ENCODE assay signal across 17 cellular contexts in genomic region chr22:43550024-43550620, GRCh38.
"Had no signal": no experiment of that assay in that cellular context is flagged by ENCODE, and none has a peak within 500 bp of the region (broad histone marks: within the 10 kb centered on the region; RNA-seq: fewer than 3 reads in every experiment).

No MANE protein-coding gene starts in this region.

- H3K4me1 Mint-ChIP-seq: activated CD4-positive, alpha-beta T cell treated with anti-CD3 and anti-CD28 coated beads for 36 hours; activated naive CD4-positive, alpha-beta T cell treated with anti-CD3 and anti-CD28 coated beads, Interleukin-2, amount 10 ng/mL, durations not matched to agents 7 days and 5 days; memory B cell; naive thymus-derived CD4-positive, alpha-beta T cell; stimulated activated memory B cell treated with anti-CD40 and anti-IgM and Interleukin-4, amounts not matched to agents 10 μg/mL and 1 μg/mL and 100 μg/mL, for 72 hours had no signal

- H3K4me1 ChIP-seq: gastroesophageal sphincter, heart left ventricle, pancreas, spleen, upper lobe of right lung had no signal

- H3K4me3 Mint-ChIP-seq: activated CD4-positive, alpha-beta T cell treated with anti-CD3 and anti-CD28 coated beads for 36 hours; activated naive CD4-positive, alpha-beta T cell treated with anti-CD3 and anti-CD28 coated beads, Interleukin-2, amount 10 ng/mL, durations not matched to agents 7 days and 5 days; activated T-cell treated with anti-CD3 and anti-CD28 coated beads, Interleukin-2, amount 50 U/mL, for 24 hours; memory B cell; naive thymus-derived CD4-positive, alpha-beta T cell; stimulated activated memory B cell treated with anti-CD40 and anti-IgM and Interleukin-4, amounts not matched to agents 10 μg/mL and 1 μg/mL and 100 μg/mL, for 72 hours had no signal

- H3K36me3 ChIP-seq: gastroesophageal sphincter, heart left ventricle, pancreas, spleen, upper lobe of right lung had no signal

- H3K27ac ChIP-seq: gastroesophageal sphincter, heart left ventricle, pancreas, spleen, upper lobe of right lung had no signal

- H3K36me3 Mint-ChIP-seq: activated naive CD4-positive, alpha-beta T cell treated with anti-CD3 and anti-CD28 coated beads, Interleukin-2, amount 10 ng/mL, durations not matched to agents 7 days and 5 days; memory B cell; naive thymus-derived CD4-positive, alpha-beta T cell; stimulated activated memory B cell treated with anti-CD40 and anti-IgM and Interleukin-4, amounts not matched to agents 10 μg/mL and 1 μg/mL and 100 μg/mL, for 72 hours had no signal

- H3K27me3 Mint-ChIP-seq: activated naive CD4-positive, alpha-beta T cell treated with anti-CD3 and anti-CD28 coated beads, Interleukin-2, amount 10 ng/mL, durations not matched to agents 7 days and 5 days had no signal

- H3K4me3 ChIP-seq: gastroesophageal sphincter, heart left ventricle, pancreas, spleen, upper lobe of right lung had no signal

- DNase-seq: activated CD4-positive, alpha-beta T cell treated with anti-CD3 and anti-CD28 coated beads for 36 hours; activated CD4-positive, alpha-beta T cell treated with anti-CD3 and anti-CD28 coated beads, Interleukin-2, amount 50 U/mL, for 48 hours; activated naive CD4-positive, alpha-beta T cell treated with anti-CD3 and anti-CD28 coated beads, Interleukin-2, amount 10 ng/mL, durations not matched to agents 7 days and 5 days; activated T-cell treated with anti-CD3 and anti-CD28 coated beads, Interleukin-2, amount 50 U/mL, for 24 hours; cortex of kidney; heart left ventricle; kidney glomerular epithelial cell; naive thymus-derived CD4-positive, alpha-beta T cell; pancreas; spleen; stimulated activated CD4-positive, alpha-beta T cell treated with anti-CD3 and anti-CD28 coated beads, Interleukin-4, amount 100 ng/mL, for 4 hours; T-helper 2 cell; upper lobe of right lung had no signal

- H3K27me3 ChIP-seq: gastroesophageal sphincter, heart left ventricle, pancreas, upper lobe of right lung had no signal

- H3K9me3 Mint-ChIP-seq: activated naive CD4-positive, alpha-beta T cell treated with anti-CD3 and anti-CD28 coated beads, Interleukin-2, amount 10 ng/mL, durations not matched to agents 7 days and 5 days; activated T-cell treated with anti-CD3 and anti-CD28 coated beads, Interleukin-2, amount 50 U/mL, for 24 hours; activated T-helper 2 cell treated with anti-CD3 and anti-CD28 coated beads, Interferon-gamma antibody, Interleukin-2, Interleukin-4, amounts not matched to agents 10 μg/mL and 5 μg/mL and 100 μg/mL, durations not matched to agents 14 hours and 24 hours and 36 hours; memory B cell; stimulated activated memory B cell treated with anti-CD40 and anti-IgM and Interleukin-4, amounts not matched to agents 10 μg/mL and 1 μg/mL and 100 μg/mL, for 72 hours had no signal

- H3K9me3 ChIP-seq: gastroesophageal sphincter, pancreas, upper lobe of right lung had no signal

- ATAC-seq: activated CD4-positive, alpha-beta T cell treated with anti-CD3 and anti-CD28 coated beads for 36 hours; gastroesophageal sphincter; heart left ventricle; naive thymus-derived CD4-positive, alpha-beta T cell; pancreas; stimulated activated memory B cell treated with anti-CD40 and anti-IgM and Interleukin-4, amounts not matched to agents 10 μg/mL and 1 μg/mL and 100 μg/mL, for 72 hours; upper lobe of right lung had no signal

- H3K27ac Mint-ChIP-seq: activated CD4-positive, alpha-beta T cell treated with anti-CD3 and anti-CD28 coated beads for 36 hours; activated naive CD4-positive, alpha-beta T cell treated with anti-CD3 and anti-CD28 coated beads, Interleukin-2, amount 10 ng/mL, durations not matched to agents 7 days and 5 days; activated T-cell treated with anti-CD3 and anti-CD28 coated beads, Interleukin-2, amount 50 U/mL, for 24 hours; activated T-helper 2 cell treated with anti-CD3 and anti-CD28 coated beads, Interferon-gamma antibody, Interleukin-2, Interleukin-4, amounts not matched to agents 10 μg/mL and 5 μg/mL and 100 μg/mL, durations not matched to agents 14 hours and 24 hours and 36 hours; memory B cell; naive thymus-derived CD4-positive, alpha-beta T cell; stimulated activated memory B cell treated with anti-CD40 and anti-IgM and Interleukin-4, amounts not matched to agents 10 μg/mL and 1 μg/mL and 100 μg/mL, for 72 hours had no signal
